ENCODE assay signal across 22 cellular contexts in the genomic region with DNA sequence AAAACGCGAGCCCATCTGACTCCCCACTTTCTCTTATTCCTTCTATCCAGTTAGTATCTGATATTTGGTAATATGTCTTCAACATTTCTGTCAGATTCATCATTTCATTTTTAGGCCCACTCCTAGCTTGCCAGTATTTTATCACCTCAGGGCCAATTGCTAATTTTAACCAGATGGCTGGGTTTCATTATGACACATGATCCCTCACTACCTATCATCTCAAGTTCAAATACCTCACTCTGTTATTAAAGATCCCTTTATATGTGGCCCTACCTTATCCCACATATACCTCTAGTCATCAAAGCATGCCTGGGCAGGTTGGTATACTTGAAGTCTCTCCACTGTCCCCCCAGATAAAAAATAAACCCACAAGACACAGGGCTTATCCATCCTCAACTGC.
DNase-seq lines count a peak whose midpoint lies in the region; ATAC-seq, FAIRE-seq and TF ChIP-seq lines count a peak whose summit lies in the region.
"Had no signal": no experiment of that assay in that cellular context is flagged by ENCODE, and none has a peak within 500 bp of the region (broad histone marks: within the 10 kb centered on the region; RNA-seq: fewer than 3 reads in every experiment).

No MANE protein-coding gene starts in this region.

- H3K27ac ChIP-seq in RWPE2 (ENCODE audit: poor library complexity, severe bottlenecking) (peak overlapping the region; percentile 27), kidney (ENCODE audit: low read depth in 2 of 2, low read length in 2 of 2) (no peak overlapping the region)
- H3K27ac ChIP-seq: BLaER1 treated with 17β-estradiol and CSF1 and Interleukin-3, amounts not matched to agents 10 nM and 100 nM; cardiac muscle cell; transverse colon had no signal

- in situ Hi-C loops in G401 (cut with HindIII; ENCODE audit: low sequenced_read_pairs), result no loop called here

- ATAC-seq in RWPE2 (ENCODE audit: low read depth), result peak; percentile 65

- no peak overlapping the region for H3K9ac ChIP-seq in kidney (ENCODE audit: low read length in 2 of 2)
- H3K9ac ChIP-seq: BLaER1 treated with 17β-estradiol and CSF1 and Interleukin-3, amounts not matched to agents 10 nM and 100 nM; SK-N-SH had no signal

- no peak for TF ChIP-seq CTCF in RWPE2 (IDR thresholded peaks at IDR 0.05; ENCODE audit: poor library complexity, severe bottlenecking)
- TF ChIP-seq CTCF in kidney (IDR thresholded peaks at IDR 0.05; ENCODE audit: borderline replicate concordance, extremely low read depth, insufficient read depth), result no peak

- peak; percentile 36 for DNase-seq in DMS 273 (lab: John Stamatoyannopoulos, UW; ENCODE audit: unreplicated experiment)
- peak; percentile 35 for DNase-seq in G401 (ENCODE audit: low spot score)
- no peak for DNase-seq in RWPE2 (ENCODE audit: low spot score)
- peak; percentile 31 for DNase-seq in fibroblast of peridontal ligament (ENCODE audit: extremely low read depth)
- no peak for DNase-seq in iPS-NIHi11 (ENCODE audit: low spot score)
- no peak for DNase-seq in SKM-1 treated with dmso at 0.1 percent for 144 hours (lab: John Stamatoyannopoulos, UW; ENCODE audit: unreplicated experiment)
- no peak for DNase-seq in kidney
- DNase-seq: activated CD4-positive, alpha-beta memory T cell treated with anti-CD3 and anti-CD28 coated beads, Interleukin-2, amount 10 ng/mL, durations not matched to agents 7 days and 5 days; activated CD4-positive, CD25-positive, alpha-beta regulatory T cell treated with anti-CD3 and anti-CD28 coated beads, Interleukin-2, amount 50 U/mL, for 72 hours; activated CD8-positive, alpha-beta memory T cell treated with anti-CD3 and anti-CD28 coated beads, Interleukin-2, amount 50 U/mL, for 48 hours; DMS79; endodermal cell; NCI-H1092; NCI-H1930; retina; SK-N-SH; stimulated activated CD4-positive, alpha-beta T cell treated with anti-CD3 and anti-CD28 coated beads, Interleukin-2, amount 100 ng/mL, for 48 hours; T-helper 2 cell; transverse colon had no signal

- no peaks in the 10 kb centered on the region for H3K36me3 ChIP-seq in RWPE2 (ENCODE audit: low read depth)
- no peaks in the 10 kb centered on the region for H3K36me3 ChIP-seq in kidney (ENCODE audit: control insufficient read depth in 1 of 2, insufficient read depth in 2 of 2, low read length in 2 of 2)
- H3K36me3 ChIP-seq: BLaER1 treated with 17β-estradiol and CSF1 and Interleukin-3, amounts not matched to agents 10 nM and 100 nM; cardiac muscle cell; transverse colon had no signal

- intact Hi-C loops in kidney (cut with DNase I), result no loop called here

- H3K9me3 ChIP-seq in RWPE2 (ENCODE audit: severe bottlenecking) (no peaks in the 10 kb centered on the region), kidney (ENCODE audit: control insufficient read depth in 1 of 2, low read length in 2 of 2) (no peaks in the 10 kb centered on the region)
- H3K9me3 ChIP-seq: SK-N-SH, transverse colon had no signal

- H3K4me3 ChIP-seq in RWPE2 (ENCODE audit: severe bottlenecking) (no peak overlapping the region), kidney (ENCODE audit: low read length in 2 of 2) (no peak overlapping the region)
- H3K4me3 ChIP-seq: BLaER1 treated with 17β-estradiol and CSF1 and Interleukin-3, amounts not matched to agents 10 nM and 100 nM; cardiac muscle cell; transverse colon had no signal

- H3K27me3 ChIP-seq in RWPE2 (ENCODE audit: insufficient read depth, poor library complexity, severe bottlenecking), result no peaks in the 10 kb centered on the region
- H3K27me3 ChIP-seq: BLaER1 treated with 17β-estradiol and CSF1 and Interleukin-3, amounts not matched to agents 10 nM and 100 nM; cardiac muscle cell; transverse colon had no signal

- H3K4me1 ChIP-seq in RWPE2 (ENCODE audit: insufficient read depth, poor library complexity, severe bottlenecking) (peaks cover 33% of the 10 kb centered on the region), kidney (ENCODE audit: control insufficient read depth in 1 of 2, insufficient read depth in 1 of 2, low read depth in 1 of 2, low read length in 2 of 2) (no peaks in the 10 kb centered on the region)
- H3K4me1 ChIP-seq: BLaER1 treated with 17β-estradiol and CSF1 and Interleukin-3, amounts not matched to agents 10 nM and 100 nM had no signal

- FAIRE-seq in kidney (lab: Jason Lieb, UNC), result no peak
- FAIRE-seq: RCC 7860 had no signal

Comparison
In these comparisons a context has a peak if more than half of its experiments do, and no peak if none do; other contexts are left out.
1. DNase-seq: peak in DMS 273 (single experiment), G401 (single experiment) and fibroblast of peridontal ligament (single experiment); none in RWPE2 (single experiment), iPS-NIHi11 (single experiment), SKM-1 treated with dmso at 0.1 percent for 144 hours (single experiment) and kidney (single experiment).